Comparison of ENCODE assay signal across 12 cellular contexts in genomic region chr9:6655036-6655435, GRCh38. TPM values are rescaled to one million over a fixed set of nuclear protein-coding genes. Genes with fewer than 3 reads are reported as not detected.
DNase-seq lines count a peak whose midpoint lies in the region; ATAC-seq, FAIRE-seq and TF ChIP-seq lines count a peak whose summit lies in the region.
"Had no signal": no experiment of that assay in that cellular context is flagged by ENCODE, and none has a peak within 500 bp of the region (broad histone marks: within the 10 kb centered on the region; RNA-seq: fewer than 3 reads in every experiment).

No MANE protein-coding gene starts in this region.

- H3K9ac ChIP-seq in KMS-11: no peak overlapping the region
- H3K9ac ChIP-seq: parathyroid adenoma had no signal

- H3K4me3 ChIP-seq in GM06990 (replicated peaks; ENCODE audit: low read depth, low read length) (peak overlapping the region; percentile 8; the same call in 1 of the 2 replicates), KMS-11 (IDR thresholded peaks at IDR 0.05; ENCODE audit: insufficient read depth, low read depth, low read length) (no peak overlapping the region)
- H3K4me3 ChIP-seq: adrenal gland had no signal

- peaks cover 16% of the 10 kb centered on the region for H3K4me1 ChIP-seq in KMS-11 (ENCODE audit: low read depth, poor library complexity, severe bottlenecking)
- H3K4me1 ChIP-seq: adrenal gland, parathyroid adenoma had no signal

- peak; percentile 91 for ATAC-seq in GM19351 (IDR thresholded peaks at IDR 0.05; ENCODE audit: unreplicated experiment)
- peak; percentile 92 for ATAC-seq in HG02885 (IDR thresholded peaks at IDR 0.05; ENCODE audit: poor library complexity, unreplicated experiment)

- H3K4me1 Mint-ChIP-seq in glutamatergic neuron (ENCODE audit: low read depth, unreplicated experiment): no peaks in the 10 kb centered on the region

- no peaks in the 10 kb centered on the region for H3K79me2 ChIP-seq in KMS-11 (ENCODE audit: insufficient read depth, low read depth)
- H3K79me2 ChIP-seq: parathyroid adenoma had no signal

- H3K4me2 ChIP-seq in KMS-11: peak overlapping the region; percentile 57

- no peaks in the 10 kb centered on the region for H4K20me1 ChIP-seq in KMS-11 (ENCODE audit: insufficient read depth)

- TF ChIP-seq CTCF in GM06990 (IDR thresholded peaks at IDR 0.05; ENCODE audit: insufficient read depth, low read length, poor library complexity, severe bottlenecking) (no peak), KMS-11 (conservative IDR thresholded peaks at IDR 0.05; ENCODE audit: low read depth, low read length) (no peak), D721Med (IDR thresholded peaks at IDR 0.05; ENCODE audit: insufficient read depth, missing control alignments) (no peak), glutamatergic neuron (IDR thresholded peaks at IDR 0.05; ENCODE audit: partially characterized antibody, unreplicated experiment) (no peak)

- FAIRE-seq in D721Med (lab: Jason Lieb, UNC): no peak

- no peak overlapping the region for H3K4me3 Mint-ChIP-seq in glutamatergic neuron (ENCODE audit: unreplicated experiment)

- no peaks in the 10 kb centered on the region for H3K27me3 ChIP-seq in GM06990 (replicated peaks; ENCODE audit: control insufficient read depth, insufficient read depth, low read length)
- H3K27me3 ChIP-seq in KMS-11 (ENCODE audit: insufficient read depth, low read depth): no peaks in the 10 kb centered on the region
- H3K27me3 ChIP-seq: adrenal gland had no signal

- H3K27ac Mint-ChIP-seq in glutamatergic neuron (ENCODE audit: unreplicated experiment): no peak overlapping the region

- no peaks in the 10 kb centered on the region for H3K9me3 Mint-ChIP-seq in glutamatergic neuron (ENCODE audit: unreplicated experiment)

- no peak overlapping the region for H2AFZ ChIP-seq in KMS-11 (ENCODE audit: low read depth)
- H2AFZ ChIP-seq: parathyroid adenoma had no signal

- peak; percentile 73 for DNase-seq in GM06990 (ENCODE audit: extremely low read depth, insufficient read length)
- no peak for DNase-seq in D721Med (ENCODE audit: insufficient read length, low spot score)
- no peak for DNase-seq in activated naive CD4-positive, alpha-beta T cell (lab: John Stamatoyannopoulos, UW)
- DNase-seq in NCI-H524 treated with DMSO at 0.1 percent for 48 hours (lab: John Stamatoyannopoulos, UW): no peak
- DNase-seq in glutamatergic neuron: no peak
- DNase-seq: adrenal gland; AML-193; NK-92 treated with Interleukin-12 subunit alpha and Interleukin-12 subunit beta, amount 100 ng/mL, for 24 hours had no signal

- H3K36me3 Mint-ChIP-seq in glutamatergic neuron (ENCODE audit: unreplicated experiment): no peaks in the 10 kb centered on the region

- H3K27me3 Mint-ChIP-seq in glutamatergic neuron (ENCODE audit: unreplicated experiment): peaks cover 2% of the 10 kb centered on the region

- H3K27ac ChIP-seq in KMS-11: 0 out of 2 replicates have a peak overlapping the region, but pooled peaks have one; percentile 0
- H3K27ac ChIP-seq: adrenal gland, parathyroid adenoma had no signal

- no peaks in the 10 kb centered on the region for H3K36me3 ChIP-seq in GM06990 (ENCODE audit: control insufficient read depth, insufficient read depth, low read length)
- no peaks in the 10 kb centered on the region for H3K36me3 ChIP-seq in KMS-11 (ENCODE audit: insufficient read depth)
- H3K36me3 ChIP-seq: adrenal gland had no signal

RNA-seq across cellular contexts. Expression of gene GLDC, which starts 9.5 kb away (rescaled TPM):
- 42.9 TPM for total RNA-seq in glutamatergic neuron (ENCODE audit: unreplicated experiment)
